ENCODE assay signal across 15 cellular contexts in the genomic region with DNA sequence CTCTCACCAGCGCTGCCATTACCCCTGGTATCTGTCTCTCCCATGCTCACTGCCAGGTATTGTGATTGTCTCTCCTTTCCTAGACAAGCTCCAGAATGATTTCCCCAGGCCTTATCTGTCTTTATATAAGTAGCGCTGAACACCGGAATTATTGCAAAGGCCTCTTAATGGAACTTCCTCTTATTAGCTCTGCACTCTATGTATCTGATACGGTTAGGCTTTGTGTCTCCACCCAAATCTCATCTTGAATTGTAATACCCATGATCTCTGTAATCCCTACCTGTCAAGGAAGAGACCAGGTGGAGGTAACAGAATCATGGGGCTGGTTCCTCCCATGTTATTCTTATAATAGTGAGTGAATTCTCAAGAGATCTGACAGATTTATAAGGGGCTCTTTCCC. TPM values are rescaled to one million over a fixed set of nuclear protein-coding genes. Genes with fewer than 3 reads are reported as not detected.
"Had no signal": no experiment of that assay in that cellular context is flagged by ENCODE, and none has a peak within 500 bp of the region (broad histone marks: within the 10 kb centered on the region; RNA-seq: fewer than 3 reads in every experiment).

No MANE protein-coding gene starts in this region.

- H3K27ac ChIP-seq: body of pancreas, lower lobe of right lung, stomach, thoracic aorta had no signal

- H3K27me3 Mint-ChIP-seq: activated naive CD4-positive, alpha-beta T cell treated with anti-CD3 and anti-CD28 coated beads, Interleukin-2, amount 10 ng/mL, durations not matched to agents 7 days and 5 days had no signal

- ATAC-seq: body of pancreas, lower lobe of right lung, right cardiac atrium had no signal

- H3K4me3 ChIP-seq: body of pancreas, lower lobe of right lung, stomach, thoracic aorta had no signal

- H3K27me3 ChIP-seq: body of pancreas, stomach had no signal

- H3K36me3 ChIP-seq: lower lobe of right lung, stomach, thoracic aorta had no signal

- H3K4me3 Mint-ChIP-seq: activated naive CD4-positive, alpha-beta T cell treated with anti-CD3 and anti-CD28 coated beads, Interleukin-2, amount 10 ng/mL, durations not matched to agents 7 days and 5 days; endodermal cell; naive B cell had no signal

- H3K27ac Mint-ChIP-seq: activated naive CD4-positive, alpha-beta T cell treated with anti-CD3 and anti-CD28 coated beads, Interleukin-2, amount 10 ng/mL, durations not matched to agents 7 days and 5 days; activated T-helper 2 cell treated with anti-CD3 and anti-CD28 coated beads, Interferon-gamma antibody, Interleukin-2, Interleukin-4, amounts not matched to agents 10 μg/mL and 5 μg/mL and 100 μg/mL, durations not matched to agents 14 hours and 24 hours and 36 hours; endodermal cell; naive B cell had no signal

- H3K36me3 Mint-ChIP-seq: activated naive CD4-positive, alpha-beta T cell treated with anti-CD3 and anti-CD28 coated beads, Interleukin-2, amount 10 ng/mL, durations not matched to agents 7 days and 5 days; naive B cell had no signal

- H3K4me1 ChIP-seq: body of pancreas, lower lobe of right lung had no signal

- H3K9me3 ChIP-seq: body of pancreas, lower lobe of right lung, stomach, thoracic aorta had no signal

- H3K9me3 Mint-ChIP-seq: activated naive CD4-positive, alpha-beta T cell treated with anti-CD3 and anti-CD28 coated beads, Interleukin-2, amount 10 ng/mL, durations not matched to agents 7 days and 5 days; activated T-helper 2 cell treated with anti-CD3 and anti-CD28 coated beads, Interferon-gamma antibody, Interleukin-2, Interleukin-4, amounts not matched to agents 10 μg/mL and 5 μg/mL and 100 μg/mL, durations not matched to agents 14 hours and 24 hours and 36 hours; endodermal cell; naive B cell had no signal

- H3K4me1 Mint-ChIP-seq: activated naive CD4-positive, alpha-beta T cell treated with anti-CD3 and anti-CD28 coated beads, Interleukin-2, amount 10 ng/mL, durations not matched to agents 7 days and 5 days had no signal

- DNase-seq: activated CD4-positive, alpha-beta T cell treated with anti-CD3 and anti-CD28 coated beads, Interleukin-2, amount 50 U/mL, for 1 hour; activated CD4-positive, CD25-positive, alpha-beta regulatory T cell; activated naive CD4-positive, alpha-beta T cell treated with anti-CD3 and anti-CD28 coated beads, Interleukin-2, amount 10 ng/mL, durations not matched to agents 7 days and 5 days; body of pancreas; dermis blood vessel endothelial cell; endodermal cell; hypothalamus; lower lobe of right lung; naive B cell; right cardiac atrium; small intestine; stomach had no signal

RNA-seq across cellular contexts. Expression of a gene that starts 39.3 kb away (rescaled TPM):
- total RNA-seq: activated T-helper 2 cell treated with anti-CD3 and anti-CD28 coated beads, Interferon-gamma antibody, Interleukin-2, Interleukin-4, amounts not matched to agents 10 μg/mL and 5 μg/mL and 100 μg/mL, durations not matched to agents 14 hours and 24 hours and 36 hours; body of pancreas; dermis blood vessel endothelial cell; endodermal cell; lower lobe of right lung; posterior vena cava; right cardiac atrium; stomach; thoracic aorta had no signal
